Comparison of ENCODE assay signal across 11 cellular contexts in the genomic region with DNA sequence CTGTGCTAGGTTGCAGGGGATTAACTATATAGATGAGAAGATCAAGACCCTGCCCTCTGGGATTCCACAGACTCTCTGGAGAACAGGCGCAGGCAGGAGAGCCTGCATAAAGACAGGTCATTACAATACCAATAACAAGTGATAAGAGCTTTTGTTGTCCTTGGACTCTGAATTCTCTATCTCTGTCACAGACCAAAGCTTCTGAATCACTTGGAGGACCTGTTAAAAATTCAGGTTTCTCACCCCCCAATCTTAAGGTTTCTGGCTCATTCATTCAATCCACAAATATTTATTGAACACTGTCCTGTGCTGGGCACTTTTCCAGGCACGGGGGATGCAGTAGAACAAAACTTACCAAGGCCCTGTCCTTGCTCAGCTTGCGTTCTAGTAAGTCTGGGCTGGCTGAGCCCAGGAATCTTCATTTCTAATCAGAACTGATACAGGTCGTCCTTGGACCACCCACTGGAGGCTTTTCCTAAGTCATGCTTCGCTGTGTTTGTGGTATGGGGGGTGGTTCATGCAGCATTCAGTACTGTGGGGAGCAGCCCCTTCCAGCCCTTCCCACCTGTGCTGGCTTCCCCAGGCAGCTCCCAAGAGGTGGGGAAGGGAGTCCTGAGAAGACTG. TPM values are rescaled to one million over a fixed set of nuclear protein-coding genes. Genes with fewer than 3 reads are reported as not detected.
A peak's percentile ranks its signal among the peaks of the same experiment; 100 is the strongest.
DNase-seq lines count a peak whose midpoint lies in the region; ATAC-seq and TF ChIP-seq lines count a peak whose summit lies in the region.
"Had no signal": no experiment of that assay in that cellular context is flagged by ENCODE, and none has a peak within 500 bp of the region (broad histone marks: within the 10 kb centered on the region; RNA-seq: fewer than 3 reads in every experiment).

No MANE protein-coding gene starts in this region.

- 54 to 63% (median 57%) methylated on average over 5 of the region's 5 CpGs for WGBS in stomach, 5 donors

- no peaks in the 10 kb centered on the region for H3K9me3 Mint-ChIP-seq in activated CD4-positive, alpha-beta T cell treated with anti-CD3 and anti-CD28 coated beads, Interleukin-2, amount 10 ng/mL, durations not matched to agents 24 days and 14 days
- H3K9me3 Mint-ChIP-seq in dendritic cell treated with granulocyte-macrophage colony-stimulating factor and Interleukin-4, amounts not matched to agents 40 ng/mL and 50 ng/mL, for 4 days = no peaks in the 10 kb centered on the region
- H3K9me3 Mint-ChIP-seq in progenitor cell of endocrine pancreas (ENCODE audit: low read depth) = no peaks in the 10 kb centered on the region

- DNase-seq in activated CD4-positive, alpha-beta T cell treated with anti-CD3 and anti-CD28 coated beads, Interleukin-2, amount 10 ng/mL, durations not matched to agents 24 days and 14 days = no peak
- DNase-seq in activated CD4-positive, alpha-beta T cell treated with anti-CD3 and anti-CD28 coated beads for 1 hour = no peak
- DNase-seq in progenitor cell of endocrine pancreas (ENCODE audit: low spot score, unreplicated experiment) (no peak), stomach (no peak), amygdala (lab: John Stamatoyannopoulos, UW) (no peak)
- DNase-seq: central memory CD4-positive, alpha-beta T cell; upper lobe of left lung had no signal

- H3K9me3 ChIP-seq in OCI-LY1 (ENCODE audit: low read length) (no peaks in the 10 kb centered on the region), stomach (no peaks in the 10 kb centered on the region)
- H3K9me3 ChIP-seq: upper lobe of left lung had no signal

- H3K36me3 ChIP-seq in OCI-LY1 (ENCODE audit: insufficient read depth, low read length) (peaks cover 5% of the 10 kb centered on the region; the same call in 1 of the 2 replicates), stomach (peaks cover 5 to 45% (median 34%) of the 10 kb centered on the region in 4 donors)

- H3K27ac ChIP-seq in OCI-LY1 (ENCODE audit: low read depth, low read length, poor library complexity, severe bottlenecking) (no peak overlapping the region), stomach (no peak overlapping the region)

- peaks cover 23% of the 10 kb centered on the region for H3K4me1 Mint-ChIP-seq in activated CD4-positive, alpha-beta T cell treated with anti-CD3 and anti-CD28 coated beads, Interleukin-2, amount 10 ng/mL, durations not matched to agents 24 days and 14 days
- H3K4me1 Mint-ChIP-seq in dendritic cell treated with granulocyte-macrophage colony-stimulating factor and Interleukin-4, amounts not matched to agents 40 ng/mL and 50 ng/mL, for 4 days (ENCODE audit: low read depth) = peaks cover 72% of the 10 kb centered on the region
- peaks cover 28% of the 10 kb centered on the region for H3K4me1 Mint-ChIP-seq in progenitor cell of endocrine pancreas (ENCODE audit: low read depth)

- no peak overlapping the region for H2AFZ ChIP-seq in OCI-LY1 (ENCODE audit: low read length)

- peak overlapping the region; percentile 62 for H3K4me2 ChIP-seq in OCI-LY1 (ENCODE audit: low read length)

- TF ChIP-seq POLR2A in stomach (IDR thresholded peaks at IDR 0.05) = no peak

- H3K36me3 Mint-ChIP-seq in activated CD4-positive, alpha-beta T cell treated with anti-CD3 and anti-CD28 coated beads, Interleukin-2, amount 10 ng/mL, durations not matched to agents 24 days and 14 days (ENCODE audit: low read depth) = peaks cover 11% of the 10 kb centered on the region
- peaks cover 76% of the 10 kb centered on the region for H3K36me3 Mint-ChIP-seq in dendritic cell treated with granulocyte-macrophage colony-stimulating factor and Interleukin-4, amounts not matched to agents 40 ng/mL and 50 ng/mL, for 4 days (ENCODE audit: low read depth)
- peaks cover 13% of the 10 kb centered on the region for H3K36me3 Mint-ChIP-seq in progenitor cell of endocrine pancreas (ENCODE audit: insufficient read depth)

- peak overlapping the region; percentile 80 for H3K4me3 Mint-ChIP-seq in activated CD4-positive, alpha-beta T cell treated with anti-CD3 and anti-CD28 coated beads, Interleukin-2, amount 10 ng/mL, durations not matched to agents 24 days and 14 days
- peak overlapping the region; percentile 84 for H3K4me3 Mint-ChIP-seq in dendritic cell treated with granulocyte-macrophage colony-stimulating factor and Interleukin-4, amounts not matched to agents 40 ng/mL and 50 ng/mL, for 4 days
- peak overlapping the region; percentile 85 for H3K4me3 Mint-ChIP-seq in progenitor cell of endocrine pancreas (ENCODE audit: low read depth)

- peaks cover 36% of the 10 kb centered on the region for H3K4me1 ChIP-seq in OCI-LY1 (ENCODE audit: insufficient read depth, low read length, severe bottlenecking)
- H3K4me1 ChIP-seq in stomach = peaks cover 20 to 48% (median 41%) of the 10 kb centered on the region in 4 donors

- H3K79me2 ChIP-seq in OCI-LY1 (ENCODE audit: insufficient read depth, low read length) = no peaks in the 10 kb centered on the region

- no peaks in the 10 kb centered on the region for H4K20me1 ChIP-seq in OCI-LY1 (ENCODE audit: insufficient read depth, low read length)

- no peaks in the 10 kb centered on the region for H3K9me2 ChIP-seq in OCI-LY1 (ENCODE audit: low read depth, low read length)

- ATAC-seq in GM19463 (IDR thresholded peaks at IDR 0.05; ENCODE audit: unreplicated experiment) = no peak

- TF ChIP-seq EP300 in stomach (IDR thresholded peaks at IDR 0.05) = no peak

- no peaks in the 10 kb centered on the region for H3K27me3 Mint-ChIP-seq in activated CD4-positive, alpha-beta T cell treated with anti-CD3 and anti-CD28 coated beads, Interleukin-2, amount 10 ng/mL, durations not matched to agents 24 days and 14 days
- peaks cover 15% of the 10 kb centered on the region for H3K27me3 Mint-ChIP-seq in dendritic cell treated with granulocyte-macrophage colony-stimulating factor and Interleukin-4, amounts not matched to agents 40 ng/mL and 50 ng/mL, for 4 days
- peaks cover 3% of the 10 kb centered on the region for H3K27me3 Mint-ChIP-seq in progenitor cell of endocrine pancreas

- peak overlapping the region; percentile 3; the same call in 1 of the 2 replicates for H3K9ac ChIP-seq in OCI-LY1 (ENCODE audit: low read length)

- no peak overlapping the region for H3K27ac Mint-ChIP-seq in activated CD4-positive, alpha-beta T cell treated with anti-CD3 and anti-CD28 coated beads, Interleukin-2, amount 10 ng/mL, durations not matched to agents 24 days and 14 days
- no peak overlapping the region for H3K27ac Mint-ChIP-seq in dendritic cell treated with granulocyte-macrophage colony-stimulating factor and Interleukin-4, amounts not matched to agents 40 ng/mL and 50 ng/mL, for 4 days
- peak overlapping the region; percentile 89 for H3K27ac Mint-ChIP-seq in progenitor cell of endocrine pancreas

- intact Hi-C loops in activated CD4-positive, alpha-beta T cell treated with anti-CD3 and anti-CD28 coated beads, Interleukin-2, amount 10 ng/mL, durations not matched to agents 24 days and 14 days (cut with micrococcal nuclease) = loop anchor here (5.0 kb wide), 2 partner anchors 63 to 93 kb away; a partner anchor contains a TSS
- intact Hi-C loops in dendritic cell treated with granulocyte-macrophage colony-stimulating factor and Interleukin-4, amounts not matched to agents 40 ng/mL and 50 ng/mL, for 4 days (cut with micrococcal nuclease) = no loop called here
- intact Hi-C loops in stomach (cut with DNase I; ENCODE audit: low total_unique reads) = no loop called here

- no peak for TF ChIP-seq CTCF in OCI-LY1 (IDR thresholded peaks at IDR 0.05; ENCODE audit: low read length)
- TF ChIP-seq CTCF in progenitor cell of endocrine pancreas (IDR thresholded peaks at IDR 0.05; ENCODE audit: unreplicated experiment) = no peak
- TF ChIP-seq CTCF in stomach (IDR thresholded peaks at IDR 0.05) = no peak

- H3K27me3 ChIP-seq in OCI-LY1 (ENCODE audit: insufficient read depth, low read length) (no peaks in the 10 kb centered on the region), stomach (peaks cover 0 to 4% (median 0%) of the 10 kb centered on the region in 3 donors)
- H3K27me3 ChIP-seq: upper lobe of left lung had no signal

- H3K4me3 ChIP-seq in OCI-LY1 (ENCODE audit: low read depth, low read length, poor library complexity, severe bottlenecking) = peak overlapping the region; percentile 69
- H3K4me3 ChIP-seq in stomach = peak overlapping the region in 2 of 4 donors; percentile 79 to 91

- no peaks in the 10 kb centered on the region for H3F3A ChIP-seq in OCI-LY1 (ENCODE audit: insufficient read depth, low read length)

RNA-seq across cellular contexts. Expression of a gene that starts 1.4 kb away (rescaled TPM):
- total RNA-seq in activated CD4-positive, alpha-beta T cell treated with anti-CD3 and anti-CD28 coated beads, Interleukin-2, amount 10 ng/mL, durations not matched to agents 24 days and 14 days = 5.8 and 6.2 TPM in 2 replicates
- total RNA-seq in progenitor cell of endocrine pancreas (45.5 and 46.8 TPM in 2 replicates), stomach (1 to 10 TPM in 3 of 5 donors, not detected in 2; 3.5 to 9.9 (median 5.8) TPM)
- polyA plus RNA-seq in stomach = 10 to 100 TPM in 1 of 3 donors, 1 to 10 TPM in 2; 4.3 to 13.2 (median 6.7) TPM

RNA-seq across cellular contexts. Expression of a gene that starts 13.7 kb away (rescaled TPM):
- 3.6 and 4.4 TPM in 2 replicates for total RNA-seq in activated CD4-positive, alpha-beta T cell treated with anti-CD3 and anti-CD28 coated beads, Interleukin-2, amount 10 ng/mL, durations not matched to agents 24 days and 14 days
- total RNA-seq in progenitor cell of endocrine pancreas (9.0 and 10.5 TPM in 2 replicates), stomach (not detected)
- 1 to 10 TPM in 2 of 3 donors, under 1 TPM in 1; 0.76 to 4.9 (median 1.5) TPM for polyA plus RNA-seq in stomach

RNA-seq across cellular contexts. Expression of a gene that starts 13.8 kb away (rescaled TPM):
- total RNA-seq in activated CD4-positive, alpha-beta T cell treated with anti-CD3 and anti-CD28 coated beads, Interleukin-2, amount 10 ng/mL, durations not matched to agents 24 days and 14 days = 79.7 and 84.5 TPM in 2 replicates
- total RNA-seq in progenitor cell of endocrine pancreas = 20.9 and 22.1 TPM in 2 replicates
- total RNA-seq in stomach = 100 to 1,000 TPM in 4 of 5 donors, 10 to 100 TPM in 1; 56.2 to 335 (median 126) TPM
- 100 to 1,000 TPM; 149 to 267 (median 159) TPM for polyA plus RNA-seq in stomach

RNA-seq across cellular contexts. Expression of a gene that starts 31.3 kb away (rescaled TPM):
- total RNA-seq in activated CD4-positive, alpha-beta T cell treated with anti-CD3 and anti-CD28 coated beads, Interleukin-2, amount 10 ng/mL, durations not matched to agents 24 days and 14 days = not detected in 2 replicates
- total RNA-seq in progenitor cell of endocrine pancreas (not detected in 2 replicates), stomach (under 1 TPM in 2 of 5 donors, not detected in 3; 0.18 to 0.89 TPM)
- polyA plus RNA-seq in stomach = under 1 TPM in 1 of 3 donors, not detected in 2; 0.13 TPM
- total RNA-seq: mucosa of gallbladder had no signal

RNA-seq across cellular contexts. Expression of a gene that starts 31.3 kb away (rescaled TPM):
- 0.16 TPM in 1 of 2 replicates, not detected in the other for total RNA-seq in activated CD4-positive, alpha-beta T cell treated with anti-CD3 and anti-CD28 coated beads, Interleukin-2, amount 10 ng/mL, durations not matched to agents 24 days and 14 days
- total RNA-seq in progenitor cell of endocrine pancreas (2.2 TPM in 2 replicates), stomach (100 to 1,000 TPM in 1 of 5 donors, not detected in 4; 158 TPM)
- polyA plus RNA-seq in stomach = 1 to 10 TPM; 1.6 to 6.6 (median 6.1) TPM
